Comparison of ENCODE assay signal across 2 cellular contexts in the genomic region with DNA sequence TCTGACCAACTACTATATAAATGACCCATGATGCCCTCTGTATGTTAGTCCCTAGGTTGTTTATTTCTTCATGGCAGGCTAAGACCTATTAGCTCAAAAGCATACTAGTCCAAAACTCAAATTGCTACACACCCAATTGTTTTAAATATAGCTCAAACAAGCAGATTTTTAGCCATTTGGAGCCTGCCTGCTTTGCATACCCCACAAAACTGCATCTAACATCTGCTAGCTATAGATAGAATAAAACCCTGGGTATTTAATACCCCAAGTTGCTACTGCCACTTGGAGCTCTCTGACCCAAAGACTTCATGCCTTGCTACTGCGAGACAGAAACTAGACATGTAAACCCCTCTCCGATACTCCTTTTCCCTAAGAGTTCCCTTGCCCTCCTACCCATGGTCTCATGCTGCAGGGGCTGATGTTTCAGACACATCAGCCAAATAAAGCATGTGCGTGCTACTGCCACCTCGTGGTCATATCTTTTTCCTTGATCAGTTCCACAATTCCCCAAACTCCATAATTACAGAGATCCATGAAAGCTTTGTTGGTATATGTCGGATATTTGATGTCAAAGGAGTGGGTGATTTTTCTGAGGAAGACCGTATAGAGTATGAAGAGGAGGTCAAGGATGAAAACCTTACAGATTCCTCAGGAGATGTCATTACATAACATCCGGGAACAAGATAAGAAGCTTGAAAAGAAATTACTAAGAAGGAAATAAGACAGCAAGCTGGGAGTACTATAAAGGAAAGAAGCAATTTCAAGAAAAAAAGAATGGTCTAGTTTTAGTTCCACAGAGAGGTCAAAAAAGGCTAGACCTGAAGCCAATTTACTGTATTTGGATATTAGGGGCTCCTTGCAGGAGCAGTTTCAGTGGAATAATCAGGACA.
TF ChIP-seq lines count a peak whose summit lies in the region.

No MANE protein-coding gene starts in this region.

TF ChIP-seq in HEK293, 187 proteins besides CTCF, POLR2A, EP300 and RAD21 (continued from another document):
- no peak for TF ChIP-seq ZNF148 (tag by site-specific recombination; IDR thresholded peaks at IDR 0.05; ENCODE audit: borderline replicate concordance)
- TF ChIP-seq ZNF423 (tag by site-specific recombination; IDR thresholded peaks at IDR 0.05) = no peak

TF ChIP-seq in HepG2, 621 proteins besides CTCF, POLR2A, EP300 and RAD21 (continued from another document):
- TF ChIP-seq MNT (IDR thresholded peaks at IDR 0.05) = peak; percentile 97
- no peak for TF ChIP-seq MTF2 (CRISPR knock-in tag; IDR thresholded peaks at IDR 0.05; ENCODE audit: borderline replicate concordance)
- peak; percentile 65 for TF ChIP-seq STAG1 (CRISPR knock-in tag; IDR thresholded peaks at IDR 0.05)
- TF ChIP-seq KDM6A (CRISPR knock-in tag; IDR thresholded peaks at IDR 0.05; ENCODE audit: low read depth) = no peak
